ENCODE assay signal across 8 cellular contexts in the genomic region with DNA sequence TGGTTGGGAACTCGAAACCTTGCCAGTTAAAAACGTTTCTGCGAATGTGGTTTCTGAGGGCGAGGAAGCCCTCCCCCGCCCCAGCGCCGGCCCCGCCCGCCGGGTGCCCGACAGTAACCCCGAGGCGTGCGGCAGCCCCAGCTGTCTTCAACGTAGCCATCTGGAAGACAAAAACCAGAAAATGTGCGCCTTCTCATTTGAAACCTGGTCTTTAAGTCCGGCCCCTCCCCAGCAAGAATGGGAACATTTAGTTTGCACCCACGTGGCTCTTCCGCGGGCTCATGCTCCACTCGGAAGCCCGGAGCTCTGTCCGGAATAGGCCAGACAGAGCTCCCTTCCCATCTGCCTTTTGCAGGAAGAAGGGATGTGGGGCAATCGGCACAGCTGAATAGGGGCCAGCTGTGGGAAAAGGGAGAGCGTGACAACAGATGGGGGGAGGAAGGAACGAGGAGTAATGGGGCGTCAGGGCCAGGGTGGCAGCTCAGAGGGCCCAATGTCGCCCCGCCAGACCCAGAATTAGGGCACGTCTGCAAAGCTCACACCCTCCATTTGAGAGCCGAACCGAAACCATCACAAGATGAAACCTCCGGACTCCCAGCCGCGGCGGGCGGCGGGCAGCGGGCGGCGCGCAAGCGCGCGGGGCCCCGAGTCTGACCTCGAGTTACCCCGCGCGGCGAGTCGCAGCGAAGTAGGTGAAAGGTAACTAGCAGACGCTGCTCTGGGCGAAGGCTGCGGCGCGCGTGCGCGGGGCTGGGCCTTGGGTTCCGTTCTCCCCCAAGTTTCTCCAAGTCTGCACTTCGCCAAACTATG.
DNase-seq lines count a peak whose midpoint lies in the region; ATAC-seq lines count a peak whose summit lies in the region.

No MANE protein-coding gene starts in this region.

- H3K23ac ChIP-seq in mesendoderm (ENCODE audit: low read length), result no peak overlapping the region

- H3K4me3 Mint-ChIP-seq in activated CD8-positive, alpha-beta memory T cell treated with anti-CD3 and anti-CD28 coated beads, Interleukin-2, amount 10 ng/mL, durations not matched to agents 7 days and 5 days, result peak overlapping the region; percentile 78
- H3K4me3 Mint-ChIP-seq in effector memory CD8-positive, alpha-beta T cell, result peak overlapping the region; percentile 91 to 93

- no peaks in the 10 kb centered on the region for H4K20me1 ChIP-seq in BLaER1 treated with 17β-estradiol and CSF1 and Interleukin-3, amounts not matched to agents 10 nM and 100 nM

- H3K56ac ChIP-seq in mesendoderm (ENCODE audit: low read length), result peak overlapping the region; percentile 89

- H3K27ac ChIP-seq in BLaER1 treated with 17β-estradiol and CSF1 and Interleukin-3, amounts not matched to agents 10 nM and 100 nM, result peak overlapping the region; percentile 91 to 100 (median 99)
- peak overlapping the region; percentile 48 for H3K27ac ChIP-seq in mesendoderm (ENCODE audit: low read depth, low read length)

- H3K27me3 Mint-ChIP-seq in activated CD8-positive, alpha-beta memory T cell treated with anti-CD3 and anti-CD28 coated beads, Interleukin-2, amount 10 ng/mL, durations not matched to agents 7 days and 5 days, result peaks cover 57% of the 10 kb centered on the region
- no peaks in the 10 kb centered on the region for H3K27me3 Mint-ChIP-seq in effector memory CD8-positive, alpha-beta T cell

- H3K9me3 ChIP-seq in BLaER1 treated with 17β-estradiol and CSF1 and Interleukin-3, amounts not matched to agents 10 nM and 100 nM (replicated peaks in 1 of 11), result no peaks in the 10 kb centered on the region

- H4K5ac ChIP-seq in mesendoderm (ENCODE audit: low read length), result no peak overlapping the region

- H3K4me3 ChIP-seq in BLaER1 treated with 17β-estradiol and CSF1 and Interleukin-3, amounts not matched to agents 10 nM and 100 nM, result peak overlapping the region; percentile 50 to 68 (median 56)
- peak overlapping the region; percentile 20 for H3K4me3 ChIP-seq in mesendoderm (ENCODE audit: low read length)

- peak overlapping the region; percentile 81 to 95 (median 87) for H3K4me2 ChIP-seq in BLaER1 treated with 17β-estradiol and CSF1 and Interleukin-3, amounts not matched to agents 10 nM and 100 nM
- H3K4me2 ChIP-seq in mesendoderm (ENCODE audit: low read length), result peak overlapping the region; percentile 85

- peak; percentile 88 for ATAC-seq in GM19395 (IDR thresholded peaks at IDR 0.05; ENCODE audit: unreplicated experiment)
- ATAC-seq in HG03558 (IDR thresholded peaks at IDR 0.05; ENCODE audit: extremely low read depth, unreplicated experiment), result peak; percentile 80
- peak; percentile 93 for ATAC-seq in activated CD8-positive, alpha-beta memory T cell treated with anti-CD3 and anti-CD28 coated beads, Interleukin-2, amount 10 ng/mL, durations not matched to agents 7 days and 5 days
- ATAC-seq in effector memory CD8-positive, alpha-beta T cell (replicated peaks), result peak; percentile 81

- no peak overlapping the region for H2BK15ac ChIP-seq in mesendoderm (replicated peaks; ENCODE audit: low read depth)

- no peak overlapping the region for H2BK120ac ChIP-seq in mesendoderm (ENCODE audit: low read depth, low read length)

- peaks cover 25% of the 10 kb centered on the region for H3K4me1 Mint-ChIP-seq in activated CD8-positive, alpha-beta memory T cell treated with anti-CD3 and anti-CD28 coated beads, Interleukin-2, amount 10 ng/mL, durations not matched to agents 7 days and 5 days
- H3K4me1 Mint-ChIP-seq in effector memory CD8-positive, alpha-beta T cell (ENCODE audit: low read depth in 2 of 2), result peaks cover 36 to 38% of the 10 kb centered on the region in 2 donors

- H3K79me1 ChIP-seq in mesendoderm (ENCODE audit: low read length), result no peaks in the 10 kb centered on the region

- H3K36me3 Mint-ChIP-seq in activated CD8-positive, alpha-beta memory T cell treated with anti-CD3 and anti-CD28 coated beads, Interleukin-2, amount 10 ng/mL, durations not matched to agents 7 days and 5 days, result no peaks in the 10 kb centered on the region
- H3K36me3 Mint-ChIP-seq in effector memory CD8-positive, alpha-beta T cell (ENCODE audit: insufficient read depth), result peaks cover 17% of the 10 kb centered on the region

- H3K9ac ChIP-seq in BLaER1 treated with 17β-estradiol and CSF1 and Interleukin-3, amounts not matched to agents 10 nM and 100 nM, result peak overlapping the region; percentile 84 to 97 (median 94)
- peak overlapping the region; percentile 79 for H3K9ac ChIP-seq in mesendoderm (ENCODE audit: low read length)

- peak overlapping the region; percentile 79 for H3K27ac Mint-ChIP-seq in activated CD8-positive, alpha-beta memory T cell treated with anti-CD3 and anti-CD28 coated beads, Interleukin-2, amount 10 ng/mL, durations not matched to agents 7 days and 5 days
- peak overlapping the region; percentile 99 for H3K27ac Mint-ChIP-seq in effector memory CD8-positive, alpha-beta T cell

- no peak overlapping the region for H4K8ac ChIP-seq in mesendoderm (ENCODE audit: low read depth, low read length)

- H3K4ac ChIP-seq in mesendoderm (ENCODE audit: low read depth, low read length), result no peak overlapping the region

- WGBS in mesendoderm (ENCODE audit: extremely low coverage, insufficient coverage, low lambda C conversion rate), result no CpG with 5 or more reads among the region's 63 CpGs

- H3K18ac ChIP-seq in mesendoderm (ENCODE audit: low read length), result peak overlapping the region; percentile 82

- H3K4me1 ChIP-seq in BLaER1 treated with 17β-estradiol and CSF1 and Interleukin-3, amounts not matched to agents 10 nM and 100 nM, result peaks cover 80 to 96% (median 86%) of the 10 kb centered on the region in 10 experiments
- peaks cover 6% of the 10 kb centered on the region for H3K4me1 ChIP-seq in mesendoderm (ENCODE audit: control insufficient read depth, low read depth, low read length)

- CTCF ChIA-PET in activated CD8-positive, alpha-beta memory T cell treated with anti-CD3 and anti-CD28 coated beads, Interleukin-2, amount 10 ng/mL, durations not matched to agents 7 days and 5 days (lab: Charles Lee), result interaction anchor here (0.8 to 1.2 kb wide), 5 partner anchors 11 to 415 kb away, joined by 3 to 5 read pairs (median 3); no protein-coding TSS in a partner anchor

- no peak overlapping the region for H2AK5ac ChIP-seq in mesendoderm (ENCODE audit: low read length)

- H2BK5ac ChIP-seq in mesendoderm (ENCODE audit: low read length), result no peak overlapping the region

- H3K36me3 ChIP-seq in BLaER1 treated with 17β-estradiol and CSF1 and Interleukin-3, amounts not matched to agents 10 nM and 100 nM, result no peaks in the 10 kb centered on the region
- H3K36me3 ChIP-seq in mesendoderm (ENCODE audit: control insufficient read depth, insufficient read depth, low read length), result no peaks in the 10 kb centered on the region

- no peaks in the 10 kb centered on the region for H3K9me3 Mint-ChIP-seq in activated CD8-positive, alpha-beta memory T cell treated with anti-CD3 and anti-CD28 coated beads, Interleukin-2, amount 10 ng/mL, durations not matched to agents 7 days and 5 days (ENCODE audit: low read depth)
- no peaks in the 10 kb centered on the region for H3K9me3 Mint-ChIP-seq in effector memory CD8-positive, alpha-beta T cell

- H3K79me2 ChIP-seq in mesendoderm (ENCODE audit: control insufficient read depth, insufficient read depth, low read length), result no peaks in the 10 kb centered on the region

- no peaks in the 10 kb centered on the region for H3K27me3 ChIP-seq in BLaER1 treated with 17β-estradiol and CSF1 and Interleukin-3, amounts not matched to agents 10 nM and 100 nM
- H3K27me3 ChIP-seq in mesendoderm (ENCODE audit: insufficient read depth, low read length, poor library complexity), result no peaks in the 10 kb centered on the region

- DNase-seq in NOMO-1 treated with DMSO at 0.1 percent for 48 hours (lab: John Stamatoyannopoulos, UW; ENCODE audit: unreplicated experiment) (peak; percentile 84), mesendoderm (peak; percentile 90)
- DNase-seq in activated CD8-positive, alpha-beta memory T cell treated with anti-CD3 and anti-CD28 coated beads, Interleukin-2, amount 10 ng/mL, durations not matched to agents 7 days and 5 days, result peak; percentile 88
- peak; percentile 87 to 91 (median 87) for DNase-seq in effector memory CD8-positive, alpha-beta T cell
- DNase-seq in stimulated activated CD8-positive, alpha-beta memory T cell treated with anti-CD3 and anti-CD28 coated beads, Interleukin-12 subunit alpha, Interleukin-12 subunit beta, amount 100 ng/mL, for 4 hours (ENCODE audit: low read depth), result peak; percentile 66

Comparison
In these comparisons a context has a peak if more than half of its experiments do, and no peak if none do; other contexts are left out.
1. Peak in every context shown above with its lines: DNase-seq, ATAC-seq, H3K4me3 ChIP-seq and H3K27ac ChIP-seq.